Comparison of ENCODE assay signal across 1 cellular context in the genomic region with DNA sequence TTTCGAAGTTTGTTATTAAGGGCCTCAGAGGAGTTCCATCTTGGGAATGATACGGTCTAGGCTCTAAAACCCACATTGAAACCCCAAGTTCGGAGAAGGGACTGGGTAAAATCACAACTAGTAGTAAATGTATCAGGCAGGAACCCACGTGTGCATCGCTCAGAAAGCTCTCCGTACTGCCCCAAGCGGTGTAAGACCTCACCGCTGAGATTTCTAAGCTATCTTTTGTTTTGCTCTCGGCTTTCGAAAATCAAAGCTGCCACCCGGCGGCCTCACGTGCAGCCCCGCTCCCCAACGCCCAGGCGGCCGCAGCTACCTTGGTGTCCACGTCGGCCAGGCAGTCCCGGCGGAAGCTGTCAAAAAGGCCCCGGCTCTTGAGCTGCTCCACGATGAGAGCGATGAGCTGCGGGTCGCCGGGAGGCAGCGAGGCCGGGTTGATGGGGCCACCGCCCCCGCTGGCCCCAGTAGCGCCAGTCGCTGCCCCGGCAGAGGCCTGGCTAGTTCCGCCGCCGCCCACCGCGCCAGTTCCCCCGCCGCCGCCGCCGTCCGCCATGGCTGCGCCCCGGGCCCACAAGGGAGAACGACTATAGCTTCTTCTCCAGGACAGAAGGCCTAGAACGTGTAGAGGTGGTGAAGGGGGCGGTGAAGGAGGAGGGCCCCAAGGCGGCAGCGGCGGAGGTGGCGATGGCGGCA.
TF ChIP-seq lines count a peak whose summit lies in the region.

No MANE protein-coding gene starts in this region.

TF ChIP-seq in HEK293, 187 proteins besides CTCF, POLR2A, EP300 and RAD21 (continued from another document):
- TF ChIP-seq EGR2 (tag by site-specific recombination; IDR thresholded peaks at IDR 0.05; ENCODE audit: low read depth) (peak; percentile 67; the same call in 1 of the 2 replicates), ZNF223 (tag by site-specific recombination; IDR thresholded peaks at IDR 0.05) (no peak), ZBTB17 (tag by site-specific recombination; IDR thresholded peaks at IDR 0.05) (no peak), OVOL3 (tag by site-specific recombination; IDR thresholded peaks at IDR 0.05) (no peak), ZNF510 (tag by site-specific recombination; IDR thresholded peaks at IDR 0.05; ENCODE audit: insufficient replicate concordance) (no peak), ZNF121 (tag by site-specific recombination; IDR thresholded peaks at IDR 0.05) (no peak), ZNF416 (tag by site-specific recombination; IDR thresholded peaks at IDR 0.05) (no peak), ZIC2 (tag by site-specific recombination; IDR thresholded peaks at IDR 0.05) (no peak), ZNF211 (tag by site-specific recombination; IDR thresholded peaks at IDR 0.05; ENCODE audit: low read depth) (no peak), ZNF23 (tag by site-specific recombination; IDR thresholded peaks at IDR 0.05; ENCODE audit: borderline replicate concordance) (no peak), KLF1 (tag by site-specific recombination; IDR thresholded peaks at IDR 0.05) (0 out of 2 replicates have a peak, but pooled peaks have one; percentile 5), ZNF747 (tag by site-specific recombination; IDR thresholded peaks at IDR 0.05) (no peak), ZNF341 (tag by site-specific recombination; IDR thresholded peaks at IDR 0.05; ENCODE audit: low read depth) (no peak), ZBTB21 (tag by site-specific recombination; IDR thresholded peaks at IDR 0.05) (no peak), ZFHX2 (tag by site-specific recombination; conservative IDR thresholded peaks at IDR 0.05) (peak; percentile 86), ZNF157 (tag by site-specific recombination; IDR thresholded peaks at IDR 0.05) (no peak), KLF16 (tag by site-specific recombination; IDR thresholded peaks at IDR 0.05) (no peak), ZNF302 (tag by site-specific recombination; IDR thresholded peaks at IDR 0.05; ENCODE audit: low read depth) (no peak), ZNF391 (tag by site-specific recombination; IDR thresholded peaks at IDR 0.05; ENCODE audit: borderline replicate concordance, low read depth) (no peak), ZSCAN30 (tag by site-specific recombination; IDR thresholded peaks at IDR 0.05) (peak; percentile 30; the same call in 1 of the 2 replicates), ZNF660 (tag by site-specific recombination; IDR thresholded peaks at IDR 0.05) (peak; percentile 37; the same call in 1 of the 2 replicates), ZNF843 (tag by site-specific recombination; IDR thresholded peaks at IDR 0.05) (no peak), ZNF473 (tag by site-specific recombination; IDR thresholded peaks at IDR 0.05) (no peak), ZNF2 (tag by site-specific recombination; IDR thresholded peaks at IDR 0.05) (no peak), ZNF37A (tag by site-specific recombination; IDR thresholded peaks at IDR 0.05) (no peak), ZNF335 (tag by site-specific recombination; conservative IDR thresholded peaks at IDR 0.05) (peak; percentile 80; the same call in 1 of the 2 replicates), ZNF324 (tag by site-specific recombination; IDR thresholded peaks at IDR 0.05) (0 out of 2 replicates have a peak, but pooled peaks have one; percentile 41), ZNF202 (tag by site-specific recombination; IDR thresholded peaks at IDR 0.05; ENCODE audit: borderline replicate concordance) (0 out of 2 replicates have a peak, but pooled peaks have one; percentile 47), GFI1B (tag by site-specific recombination; IDR thresholded peaks at IDR 0.05) (peak; percentile 86)
- TF ChIP-seq, protein P1, sequence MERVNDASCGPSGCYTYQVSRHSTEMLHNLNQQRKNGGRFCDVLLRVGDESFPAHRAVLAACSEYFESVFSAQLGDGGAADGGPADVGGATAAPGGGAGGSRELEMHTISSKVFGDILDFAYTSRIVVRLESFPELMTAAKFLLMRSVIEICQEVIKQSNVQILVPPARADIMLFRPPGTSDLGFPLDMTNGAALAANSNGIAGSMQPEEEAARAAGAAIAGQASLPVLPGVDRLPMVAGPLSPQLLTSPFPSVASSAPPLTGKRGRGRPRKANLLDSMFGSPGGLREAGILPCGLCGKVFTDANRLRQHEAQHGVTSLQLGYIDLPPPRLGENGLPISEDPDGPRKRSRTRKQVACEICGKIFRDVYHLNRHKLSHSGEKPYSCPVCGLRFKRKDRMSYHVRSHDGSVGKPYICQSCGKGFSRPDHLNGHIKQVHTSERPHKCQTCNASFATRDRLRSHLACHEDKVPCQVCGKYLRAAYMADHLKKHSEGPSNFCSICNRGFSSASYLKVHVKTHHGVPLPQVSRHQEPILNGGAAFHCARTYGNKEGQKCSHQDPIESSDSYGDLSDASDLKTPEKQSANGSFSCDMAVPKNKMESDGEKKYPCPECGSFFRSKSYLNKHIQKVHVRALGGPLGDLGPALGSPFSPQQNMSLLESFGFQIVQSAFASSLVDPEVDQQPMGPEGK (tag by site-specific recombination; IDR thresholded peaks at IDR 0.05) = peak; percentile 76; the same call in 1 of the 2 replicates
- TF ChIP-seq, protein P2, sequence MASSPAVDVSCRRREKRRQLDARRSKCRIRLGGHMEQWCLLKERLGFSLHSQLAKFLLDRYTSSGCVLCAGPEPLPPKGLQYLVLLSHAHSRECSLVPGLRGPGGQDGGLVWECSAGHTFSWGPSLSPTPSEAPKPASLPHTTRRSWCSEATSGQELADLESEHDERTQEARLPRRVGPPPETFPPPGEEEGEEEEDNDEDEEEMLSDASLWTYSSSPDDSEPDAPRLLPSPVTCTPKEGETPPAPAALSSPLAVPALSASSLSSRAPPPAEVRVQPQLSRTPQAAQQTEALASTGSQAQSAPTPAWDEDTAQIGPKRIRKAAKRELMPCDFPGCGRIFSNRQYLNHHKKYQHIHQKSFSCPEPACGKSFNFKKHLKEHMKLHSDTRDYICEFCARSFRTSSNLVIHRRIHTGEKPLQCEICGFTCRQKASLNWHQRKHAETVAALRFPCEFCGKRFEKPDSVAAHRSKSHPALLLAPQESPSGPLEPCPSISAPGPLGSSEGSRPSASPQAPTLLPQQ (tag by site-specific recombination; IDR thresholded peaks at IDR 0.05) = peak; percentile 74
- TF ChIP-seq, protein P3, sequence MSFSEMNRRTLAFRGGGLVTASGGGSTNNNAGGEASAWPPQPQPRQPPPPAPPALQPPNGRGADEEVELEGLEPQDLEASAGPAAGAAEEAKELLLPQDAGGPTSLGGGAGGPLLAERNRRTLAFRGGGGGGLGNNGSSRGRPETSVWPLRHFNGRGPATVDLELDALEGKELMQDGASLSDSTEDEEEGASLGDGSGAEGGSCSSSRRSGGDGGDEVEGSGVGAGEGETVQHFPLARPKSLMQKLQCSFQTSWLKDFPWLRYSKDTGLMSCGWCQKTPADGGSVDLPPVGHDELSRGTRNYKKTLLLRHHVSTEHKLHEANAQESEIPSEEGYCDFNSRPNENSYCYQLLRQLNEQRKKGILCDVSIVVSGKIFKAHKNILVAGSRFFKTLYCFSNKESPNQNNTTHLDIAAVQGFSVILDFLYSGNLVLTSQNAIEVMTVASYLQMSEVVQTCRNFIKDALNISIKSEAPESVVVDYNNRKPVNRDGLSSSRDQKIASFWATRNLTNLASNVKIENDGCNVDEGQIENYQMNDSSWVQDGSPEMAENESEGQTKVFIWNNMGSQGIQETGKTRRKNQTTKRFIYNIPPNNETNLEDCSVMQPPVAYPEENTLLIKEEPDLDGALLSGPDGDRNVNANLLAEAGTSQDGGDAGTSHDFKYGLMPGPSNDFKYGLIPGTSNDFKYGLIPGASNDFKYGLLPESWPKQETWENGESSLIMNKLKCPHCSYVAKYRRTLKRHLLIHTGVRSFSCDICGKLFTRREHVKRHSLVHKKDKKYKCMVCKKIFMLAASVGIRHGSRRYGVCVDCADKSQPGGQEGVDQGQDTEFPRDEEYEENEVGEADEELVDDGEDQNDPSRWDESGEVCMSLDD (tag by site-specific recombination; IDR thresholded peaks at IDR 0.05) = no peak
- TF ChIP-seq, protein P4, sequence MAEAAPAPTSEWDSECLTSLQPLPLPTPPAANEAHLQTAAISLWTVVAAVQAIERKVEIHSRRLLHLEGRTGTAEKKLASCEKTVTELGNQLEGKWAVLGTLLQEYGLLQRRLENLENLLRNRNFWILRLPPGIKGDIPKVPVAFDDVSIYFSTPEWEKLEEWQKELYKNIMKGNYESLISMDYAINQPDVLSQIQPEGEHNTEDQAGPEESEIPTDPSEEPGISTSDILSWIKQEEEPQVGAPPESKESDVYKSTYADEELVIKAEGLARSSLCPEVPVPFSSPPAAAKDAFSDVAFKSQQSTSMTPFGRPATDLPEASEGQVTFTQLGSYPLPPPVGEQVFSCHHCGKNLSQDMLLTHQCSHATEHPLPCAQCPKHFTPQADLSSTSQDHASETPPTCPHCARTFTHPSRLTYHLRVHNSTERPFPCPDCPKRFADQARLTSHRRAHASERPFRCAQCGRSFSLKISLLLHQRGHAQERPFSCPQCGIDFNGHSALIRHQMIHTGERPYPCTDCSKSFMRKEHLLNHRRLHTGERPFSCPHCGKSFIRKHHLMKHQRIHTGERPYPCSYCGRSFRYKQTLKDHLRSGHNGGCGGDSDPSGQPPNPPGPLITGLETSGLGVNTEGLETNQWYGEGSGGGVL (tag by site-specific recombination; IDR thresholded peaks at IDR 0.05) = peak; percentile 61
- TF ChIP-seq, protein P5, sequence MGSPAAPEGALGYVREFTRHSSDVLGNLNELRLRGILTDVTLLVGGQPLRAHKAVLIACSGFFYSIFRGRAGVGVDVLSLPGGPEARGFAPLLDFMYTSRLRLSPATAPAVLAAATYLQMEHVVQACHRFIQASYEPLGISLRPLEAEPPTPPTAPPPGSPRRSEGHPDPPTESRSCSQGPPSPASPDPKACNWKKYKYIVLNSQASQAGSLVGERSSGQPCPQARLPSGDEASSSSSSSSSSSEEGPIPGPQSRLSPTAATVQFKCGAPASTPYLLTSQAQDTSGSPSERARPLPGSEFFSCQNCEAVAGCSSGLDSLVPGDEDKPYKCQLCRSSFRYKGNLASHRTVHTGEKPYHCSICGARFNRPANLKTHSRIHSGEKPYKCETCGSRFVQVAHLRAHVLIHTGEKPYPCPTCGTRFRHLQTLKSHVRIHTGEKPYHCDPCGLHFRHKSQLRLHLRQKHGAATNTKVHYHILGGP (tag by site-specific recombination; IDR thresholded peaks at IDR 0.05) = no peak
- TF ChIP-seq, protein P6, sequence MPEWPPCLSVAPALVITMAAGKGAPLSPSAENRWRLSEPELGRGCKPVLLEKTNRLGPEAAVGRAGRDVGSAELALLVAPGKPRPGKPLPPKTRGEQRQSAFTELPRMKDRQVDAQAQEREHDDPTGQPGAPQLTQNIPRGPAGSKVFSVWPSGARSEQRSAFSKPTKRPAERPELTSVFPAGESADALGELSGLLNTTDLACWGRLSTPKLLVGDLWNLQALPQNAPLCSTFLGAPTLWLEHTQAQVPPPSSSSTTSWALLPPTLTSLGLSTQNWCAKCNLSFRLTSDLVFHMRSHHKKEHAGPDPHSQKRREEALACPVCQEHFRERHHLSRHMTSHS (tag by site-specific recombination; IDR thresholded peaks at IDR 0.05) = no peak
